In the genomic region with DNA sequence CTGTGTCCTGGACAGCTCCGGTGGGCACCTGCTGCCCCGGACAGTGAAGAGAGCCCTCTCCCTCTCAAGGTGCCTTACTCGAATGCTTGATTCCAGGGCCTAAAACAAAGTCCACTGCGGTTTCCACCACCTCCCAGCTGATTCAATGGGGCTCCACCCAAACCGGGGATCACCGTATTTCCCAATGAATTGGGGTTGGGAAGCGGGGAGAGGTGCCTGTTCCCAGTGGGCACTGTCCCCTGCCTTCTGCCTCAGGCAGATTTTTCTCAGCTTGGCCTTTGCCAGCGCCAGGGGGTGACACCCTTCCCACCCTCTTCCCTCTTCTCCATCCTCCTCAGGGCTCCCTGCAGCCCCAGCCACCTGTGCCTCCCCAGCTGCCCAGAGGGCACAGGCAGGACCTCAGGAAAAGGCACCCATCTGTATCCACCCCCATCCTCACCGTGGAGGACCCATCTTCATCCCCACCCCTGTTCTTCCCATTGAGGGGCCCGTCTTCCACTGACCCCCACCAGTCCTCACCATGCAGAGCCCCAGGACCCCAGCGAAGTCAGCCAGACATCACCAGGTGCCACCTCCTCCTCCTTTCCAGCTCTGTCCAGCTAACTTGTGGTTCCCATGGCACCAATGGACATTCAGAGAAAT, we compare ENCODE assay signal across 25 cellular contexts.
DNase-seq lines count a peak whose midpoint lies in the region; ATAC-seq and TF ChIP-seq lines count a peak whose summit lies in the region.
"Had no signal": no experiment of that assay in that cellular context is flagged by ENCODE, and none has a peak within 500 bp of the region (broad histone marks: within the 10 kb centered on the region; RNA-seq: fewer than 3 reads in every experiment).

No MANE protein-coding gene starts in this region.

- no peak overlapping the region for H2BK120ac ChIP-seq in neuronal stem cell (ENCODE audit: low read depth, low read length)

- no peak overlapping the region for H3K27ac Mint-ChIP-seq in chondrocyte (ENCODE audit: unreplicated experiment)
- H3K27ac Mint-ChIP-seq in immature natural killer cell = peak overlapping the region in 1 of 6 donors; percentile 19
- peak overlapping the region in 2 of 7 donors; percentile 25 to 35 for H3K27ac Mint-ChIP-seq in CD4-positive, alpha-beta memory T cell
- H3K27ac Mint-ChIP-seq: H9 had no signal

- H2AFZ ChIP-seq in neuronal stem cell (ENCODE audit: low read length) = no peak overlapping the region

- no peak overlapping the region for H4K8ac ChIP-seq in neuronal stem cell (ENCODE audit: low read depth, low read length)

- POLR2A ChIA-PET in CD4-positive, alpha-beta memory T cell (lab: Charles Lee; ENCODE audit: partially characterized antibody) = no interaction called here

- H2BK12ac ChIP-seq in neuronal stem cell (ENCODE audit: low read length) = no peak overlapping the region

- H2BK5ac ChIP-seq in neuronal stem cell (ENCODE audit: low read length) = peak overlapping the region; percentile 29

- no peak overlapping the region for H3K9ac ChIP-seq in neuronal stem cell (ENCODE audit: low read depth, low read length, poor library complexity)

- H3K36me3 ChIP-seq in neuronal stem cell (replicated peaks in 1 of 2; ENCODE audit: control insufficient read depth in 2 of 2, insufficient read depth in 2 of 2, low read length in 2 of 2) (no peaks in the 10 kb centered on the region), upper lobe of right lung (no peaks in the 10 kb centered on the region)
- no peaks in the 10 kb centered on the region for H3K36me3 ChIP-seq in CD4-positive, alpha-beta memory T cell (ENCODE audit: insufficient read depth, low read length)
- H3K36me3 ChIP-seq: MG63 had no signal

- peak overlapping the region; percentile 47 for H2AK5ac ChIP-seq in neuronal stem cell (ENCODE audit: low read depth, low read length)

- H3K4me1 Mint-ChIP-seq in chondrocyte (ENCODE audit: low read depth) (no peaks in the 10 kb centered on the region), immature natural killer cell (peaks cover 33 to 37% of the 10 kb centered on the region in 2 donors)
- peaks cover 0 to 10% (median 5%) of the 10 kb centered on the region in 4 donors for H3K4me1 Mint-ChIP-seq in CD4-positive, alpha-beta memory T cell

- no peak overlapping the region for H3K14ac ChIP-seq in neuronal stem cell (ENCODE audit: low read length)

- no peak overlapping the region for H3K23ac ChIP-seq in neuronal stem cell (ENCODE audit: low read depth, low read length, poor library complexity)

- TF ChIP-seq CTCF in chondrocyte (IDR thresholded peaks at IDR 0.05) (no peak), upper lobe of right lung (IDR thresholded peaks at IDR 0.05) (no peak)

- H3K27me3 Mint-ChIP-seq in chondrocyte (ENCODE audit: low read depth) (peaks cover 2% of the 10 kb centered on the region), immature natural killer cell (ENCODE audit: low read depth in 3 of 3) (peaks cover 0 to 4% (median 3%) of the 10 kb centered on the region in 3 donors)
- H3K27me3 Mint-ChIP-seq in CD4-positive, alpha-beta memory T cell = no peaks in the 10 kb centered on the region

- peaks cover 0 to 5% of the 10 kb centered on the region in 2 donors for H3K9me3 ChIP-seq in neuronal stem cell (replicated peaks in 1 of 2; ENCODE audit: control insufficient read depth in 2 of 2, insufficient read depth in 1 of 2, low read depth in 1 of 2, low read length in 2 of 2)
- no peaks in the 10 kb centered on the region for H3K9me3 ChIP-seq in upper lobe of right lung
- H3K9me3 ChIP-seq in CD4-positive, alpha-beta memory T cell (ENCODE audit: control insufficient read depth in 1 of 2, low read length in 2 of 2) = no peaks in the 10 kb centered on the region
- H3K9me3 ChIP-seq: MG63 had no signal

- intact Hi-C loops in upper lobe of right lung (cut with DNase I) = no loop called here
- intact Hi-C loops in CD4-positive, alpha-beta memory T cell (cut with micrococcal nuclease) = no loop called here

- peaks cover 0 to 60% (median 4%) of the 10 kb centered on the region in 3 experiments for H3K27me3 ChIP-seq in neuronal stem cell (ENCODE audit: control insufficient read depth in 3 of 3, insufficient read depth in 3 of 3, low read depth in 1 of 3, low read length in 3 of 3)
- H3K27me3 ChIP-seq in upper lobe of right lung = no peaks in the 10 kb centered on the region
- H3K27me3 ChIP-seq in CD4-positive, alpha-beta memory T cell (ENCODE audit: insufficient read depth, low read length) = no peaks in the 10 kb centered on the region
- H3K27me3 ChIP-seq: MG63 had no signal

- no peak overlapping the region for H3K18ac ChIP-seq in neuronal stem cell (ENCODE audit: low read length)

- ATAC-seq in upper lobe of right lung = no peak
- no peak for ATAC-seq in GM21576 (IDR thresholded peaks at IDR 0.05; ENCODE audit: unreplicated experiment)
- ATAC-seq: Panc1 had no signal

- no peaks in the 10 kb centered on the region for H3K79me1 ChIP-seq in neuronal stem cell (ENCODE audit: low read depth, low read length)

- no peak overlapping the region for H2BK15ac ChIP-seq in neuronal stem cell (ENCODE audit: low read length)

- H3K4me3 ChIP-seq in neuronal stem cell (ENCODE audit: low read length in 2 of 2) (peak overlapping the region in 1 of 2 donors; percentile 41), upper lobe of right lung (no peak overlapping the region)
- H3K4me3 ChIP-seq in CD4-positive, alpha-beta memory T cell (ENCODE audit: low read length in 2 of 2) = no peak overlapping the region
- H3K4me3 ChIP-seq: MG63 had no signal

- no CpG with 5 or more reads among the region's 11 CpGs for WGBS in neuronal stem cell (ENCODE audit: extremely low coverage in 2 of 2, insufficient read length in 2 of 2, insufficient replicate concordance in 1 of 2), 2 donors

- H3K9me3 Mint-ChIP-seq in chondrocyte (ENCODE audit: low read depth) (no peaks in the 10 kb centered on the region), immature natural killer cell (peaks cover 0 to 1% (median 0%) of the 10 kb centered on the region in 6 donors)
- H3K9me3 Mint-ChIP-seq in CD4-positive, alpha-beta memory T cell = no peaks in the 10 kb centered on the region
- H3K9me3 Mint-ChIP-seq: CD8-positive, alpha-beta memory T cell had no signal

- no peak overlapping the region for H4K91ac ChIP-seq in neuronal stem cell (ENCODE audit: low read depth, low read length, poor library complexity)

- no peak overlapping the region for H3K4me2 ChIP-seq in neuronal stem cell (ENCODE audit: insufficient read depth, low read length, poor library complexity, severe bottlenecking)

- H3K4me1 ChIP-seq in neuronal stem cell (ENCODE audit: control insufficient read depth in 2 of 2, insufficient read depth in 1 of 2, low read depth in 1 of 2, low read length in 2 of 2) (peaks cover 0 to 2% of the 10 kb centered on the region in 2 donors), upper lobe of right lung (no peaks in the 10 kb centered on the region)
- no peaks in the 10 kb centered on the region for H3K4me1 ChIP-seq in CD4-positive, alpha-beta memory T cell (ENCODE audit: insufficient read depth, low read length)

- H3K4me3 Mint-ChIP-seq in chondrocyte (ENCODE audit: unreplicated experiment) (no peak overlapping the region), immature natural killer cell (peak overlapping the region in 3 of 5 donors; percentile 25 to 61 (median 36))
- no peak overlapping the region for H3K4me3 Mint-ChIP-seq in CD4-positive, alpha-beta memory T cell
- H3K4me3 Mint-ChIP-seq: CD8-positive, alpha-beta memory T cell; H9 had no signal

- no peaks in the 10 kb centered on the region for H3K36me3 Mint-ChIP-seq in chondrocyte (ENCODE audit: low read depth)
- peaks cover 0 to 4% (median 0%) of the 10 kb centered on the region in 3 donors for H3K36me3 Mint-ChIP-seq in immature natural killer cell
- no peaks in the 10 kb centered on the region for H3K36me3 Mint-ChIP-seq in CD4-positive, alpha-beta memory T cell
- H3K36me3 Mint-ChIP-seq: CD8-positive, alpha-beta memory T cell had no signal

- DNase-seq in chondrocyte (ENCODE audit: low spot score) (peak; percentile 61), immature natural killer cell (no peak), neuronal stem cell (ENCODE audit: low spot score) (no peak), upper lobe of right lung (peak; percentile 41), NCI-H2107 treated with DMSO at 0.1 percent for 48 hours (lab: John Stamatoyannopoulos, UW; ENCODE audit: unreplicated experiment) (no peak), OCI-M2 (lab: John Stamatoyannopoulos, UW; ENCODE audit: unreplicated experiment) (no peak)
- no peak for DNase-seq in CD4-positive, alpha-beta memory T cell
- DNase-seq: C1 segment of cervical spinal cord, DMS 273 treated with DMSO at 0.1 percent for 48 hours, DMS79, EL, GDM1, H9, KBM-7, NCI-H1105 treated with DMSO at 0.1 percent for 48 hours, NCI-H2029 treated with DMSO at 0.1 percent for 48 hours, NCI-H226, NCI-H510A, NCI-H69, SHP77 treated with DMSO at 0.1 percent for 48 hours had no signal

- no peak overlapping the region for H3K4ac ChIP-seq in neuronal stem cell (ENCODE audit: low read length)

- H3K27ac ChIP-seq in neuronal stem cell (replicated peaks; ENCODE audit: low read length) (no peak overlapping the region), upper lobe of right lung (no peak overlapping the region)
- H3K27ac ChIP-seq in CD4-positive, alpha-beta memory T cell (ENCODE audit: low read depth, low read length) = no peak overlapping the region
- H3K27ac ChIP-seq: RWPE1 had no signal

- CTCF ChIA-PET in CD4-positive, alpha-beta memory T cell (lab: Charles Lee; ENCODE audit: partially characterized antibody) = no interaction called here

Comparison
In these comparisons a context has a peak if more than half of its experiments do, and no peak if none do; other contexts are left out.
1. DNase-seq: peak in chondrocyte (single experiment) and upper lobe of right lung (single experiment); none in immature natural killer cell (0 of 3), neuronal stem cell (single experiment), NCI-H2107 treated with DMSO at 0.1 percent for 48 hours (single experiment), OCI-M2 (single experiment) and CD4-positive, alpha-beta memory T cell (0 of 5).
2. H3K4me3 Mint-ChIP-seq: peak in immature natural killer cell (3 of 5); none in chondrocyte (single experiment) and CD4-positive, alpha-beta memory T cell (0 of 8).